Comparison of ENCODE assay signal across 20 cellular contexts in the genomic region with DNA sequence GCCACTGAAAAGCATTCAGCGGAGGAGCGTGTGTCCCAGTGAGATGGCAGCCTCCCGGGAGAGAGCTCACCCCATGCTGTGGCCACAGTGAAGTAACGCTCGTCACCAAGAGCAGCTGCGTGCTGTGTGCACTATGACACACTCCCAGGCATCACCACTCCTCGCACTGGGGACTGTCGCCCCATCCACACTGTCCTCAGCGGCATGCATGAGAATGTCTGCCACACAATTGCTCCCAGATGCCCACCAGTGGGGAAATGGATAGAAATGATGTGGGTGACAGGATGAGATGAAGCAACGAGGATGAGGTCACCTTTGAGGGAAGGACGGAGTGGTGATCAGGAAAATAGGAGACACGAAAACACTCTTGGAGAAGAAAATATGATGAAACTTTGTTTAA.
DNase-seq lines count a peak whose midpoint lies in the region; ATAC-seq and TF ChIP-seq lines count a peak whose summit lies in the region.
"Had no signal": no experiment of that assay in that cellular context is flagged by ENCODE, and none has a peak within 500 bp of the region (broad histone marks: within the 10 kb centered on the region; RNA-seq: fewer than 3 reads in every experiment).

No MANE protein-coding gene starts in this region.

- H3K4me1 Mint-ChIP-seq in activated CD8-positive, alpha-beta T cell treated with anti-CD3 and anti-CD28 coated beads for 36 hours (ENCODE audit: low read depth) = no peaks in the 10 kb centered on the region
- H3K4me1 Mint-ChIP-seq: B cell had no signal

- H3K9ac ChIP-seq in GM23248 (no peak overlapping the region), neuronal stem cell (ENCODE audit: low read depth, low read length, poor library complexity) (no peak overlapping the region)
- H3K9ac ChIP-seq: KMS-11 had no signal

- H3K4ac ChIP-seq in neuronal stem cell (ENCODE audit: low read length) = no peak overlapping the region

- no peaks in the 10 kb centered on the region for H3K9me3 Mint-ChIP-seq in activated CD8-positive, alpha-beta T cell treated with anti-CD3 and anti-CD28 coated beads for 36 hours
- H3K9me3 Mint-ChIP-seq: CD4-positive, alpha-beta T cell had no signal

- H3F3A ChIP-seq in GM23248 (ENCODE audit: insufficient read depth) = no peaks in the 10 kb centered on the region

- no peak for TF ChIP-seq EP300 in esophagus muscularis mucosa (IDR thresholded peaks at IDR 0.05)

- H3K4me3 Mint-ChIP-seq in activated CD8-positive, alpha-beta T cell treated with anti-CD3 and anti-CD28 coated beads for 36 hours = no peak overlapping the region
- H3K4me3 Mint-ChIP-seq: B cell; CD4-positive, alpha-beta T cell had no signal

- POLR2A ChIA-PET in activated CD8-positive, alpha-beta T cell treated with anti-CD3 and anti-CD28 coated beads for 36 hours (lab: Charles Lee) = no interaction called here

- peak overlapping the region; percentile 63 for H3K18ac ChIP-seq in neuronal stem cell (ENCODE audit: low read length)

- no peaks in the 10 kb centered on the region for H3K9me2 ChIP-seq in GM23248 (ENCODE audit: insufficient read depth)

- H3K14ac ChIP-seq in neuronal stem cell (ENCODE audit: low read length) = peak overlapping the region; percentile 42

- H3K79me1 ChIP-seq in neuronal stem cell (ENCODE audit: low read depth, low read length) = no peaks in the 10 kb centered on the region

- no peak for ATAC-seq in activated CD8-positive, alpha-beta T cell treated with anti-CD3 and anti-CD28 coated beads for 36 hours

- H3K4me3 ChIP-seq in GM23248 (no peak overlapping the region; the same call in 1 of the 2 replicates), esophagus muscularis mucosa (no peak overlapping the region), neuronal stem cell (ENCODE audit: low read length in 2 of 2) (no peak overlapping the region)
- H3K4me3 ChIP-seq: SJSA1 had no signal

- H2AK5ac ChIP-seq in neuronal stem cell (ENCODE audit: low read depth, low read length) = peak overlapping the region; percentile 17

- H3K23ac ChIP-seq in neuronal stem cell (ENCODE audit: low read depth, low read length, poor library complexity) = no peak overlapping the region

- H3K27ac ChIP-seq in GM23248 (no peak overlapping the region), esophagus muscularis mucosa (replicated peaks in 1 of 4) (no peak overlapping the region), neuronal stem cell (replicated peaks; ENCODE audit: low read length) (no peak overlapping the region)
- H3K27ac ChIP-seq: KMS-11, SJSA1 had no signal

- H2BK12ac ChIP-seq in neuronal stem cell (ENCODE audit: low read length) = no peak overlapping the region

- H2AFZ ChIP-seq in GM23248 (peak overlapping the region; percentile 24; the same call in 1 of the 2 replicates), neuronal stem cell (ENCODE audit: low read length) (no peak overlapping the region)

- no peak for TF ChIP-seq POLR2A in esophagus muscularis mucosa (IDR thresholded peaks at IDR 0.05; ENCODE audit: low read depth)

- H2BK5ac ChIP-seq in neuronal stem cell (ENCODE audit: low read length) = no peak overlapping the region

- no peak overlapping the region for H2BK120ac ChIP-seq in neuronal stem cell (ENCODE audit: low read depth, low read length)

- peak; percentile 58 for DNase-seq in AG20443 (ENCODE audit: low spot score)
- DNase-seq in GM23248 = peak; percentile 43
- DNase-seq in esophagus muscularis mucosa (ENCODE audit: extremely low spot score) = peak; percentile 82
- no peak for DNase-seq in neuronal stem cell (ENCODE audit: low spot score)
- DNase-seq in iPS-NIHi11 (ENCODE audit: low spot score) = no peak
- DNase-seq in activated CD8-positive, alpha-beta T cell treated with anti-CD3 and anti-CD28 coated beads for 36 hours = no peak
- DNase-seq in pons (ENCODE audit: low spot score) = no peak
- DNase-seq: ACHN; Caco-2; CD4-positive, alpha-beta T cell; DMS153; GDM1; NCI-H1417 treated with DMSO at 0.1 percent for 48 hours; NCI-H187 treated with DMSO at 0.1 percent for 48 hours; NCI-H345; NCI-H524 treated with DMSO at 0.1 percent for 48 hours; SW 1271 had no signal

- H2BK15ac ChIP-seq in neuronal stem cell (ENCODE audit: low read length) = no peak overlapping the region

- CTCF ChIA-PET in activated CD8-positive, alpha-beta T cell treated with anti-CD3 and anti-CD28 coated beads for 36 hours (lab: Charles Lee) = no interaction called here

- no peak overlapping the region for H3K27ac Mint-ChIP-seq in activated CD8-positive, alpha-beta T cell treated with anti-CD3 and anti-CD28 coated beads for 36 hours
- H3K27ac Mint-ChIP-seq: B cell; CD4-positive, alpha-beta T cell had no signal

- TF ChIP-seq CTCF in esophagus muscularis mucosa (IDR thresholded peaks at IDR 0.05) = no peak
- TF ChIP-seq CTCF in activated CD8-positive, alpha-beta T cell treated with anti-CD3 and anti-CD28 coated beads for 36 hours (IDR thresholded peaks at IDR 0.05) = no peak

- in situ Hi-C loops in GM23248 (cut with MboI) = no loop called here

- H3K79me2 ChIP-seq in GM23248 (ENCODE audit: insufficient read depth) = no peaks in the 10 kb centered on the region

- intact Hi-C loops in esophagus muscularis mucosa (cut with DNase I) = no loop called here
- intact Hi-C loops in activated CD8-positive, alpha-beta T cell treated with anti-CD3 and anti-CD28 coated beads for 36 hours (cut with micrococcal nuclease) = no loop called here

- H3K9me3 ChIP-seq in GM23248 (ENCODE audit: low read depth) (no peaks in the 10 kb centered on the region), esophagus muscularis mucosa (no peaks in the 10 kb centered on the region), neuronal stem cell (replicated peaks in 1 of 2; ENCODE audit: control insufficient read depth in 2 of 2, insufficient read depth in 1 of 2, low read depth in 1 of 2, low read length in 2 of 2) (peaks cover 0 to 2% of the 10 kb centered on the region in 2 donors)
- H3K9me3 ChIP-seq: Caco-2, SJSA1 had no signal

- H3K27me3 ChIP-seq in GM23248 (replicated peaks; ENCODE audit: insufficient read depth) = no peaks in the 10 kb centered on the region
- peaks cover 0 to 8% (median 0%) of the 10 kb centered on the region in 4 donors for H3K27me3 ChIP-seq in esophagus muscularis mucosa
- peaks cover 0 to 1% (median 0%) of the 10 kb centered on the region in 3 experiments for H3K27me3 ChIP-seq in neuronal stem cell (ENCODE audit: control insufficient read depth in 3 of 3, insufficient read depth in 3 of 3, low read depth in 1 of 3, low read length in 3 of 3)
- H3K27me3 ChIP-seq: SJSA1 had no signal

- H3K36me3 ChIP-seq in GM23248 (ENCODE audit: low read depth) (no peaks in the 10 kb centered on the region), esophagus muscularis mucosa (no peaks in the 10 kb centered on the region), neuronal stem cell (replicated peaks in 1 of 2; ENCODE audit: control insufficient read depth in 2 of 2, insufficient read depth in 2 of 2, low read length in 2 of 2) (no peaks in the 10 kb centered on the region)
- H3K36me3 ChIP-seq: SJSA1 had no signal

- H4K20me1 ChIP-seq in GM23248 (ENCODE audit: insufficient read depth) = no peaks in the 10 kb centered on the region

- 3% methylated on average over 11 to 12 of the region's 12 CpGs for WGBS in GM23248 (ENCODE audit: low coverage in 1 of 2, low lambda C conversion rate in 2 of 2, missing lambda C conversion rate in 2 of 2), 2 experiments
- 86% methylated on average over 12 of the region's 12 CpGs for WGBS in esophagus muscularis mucosa
- no CpG with 5 or more reads among the region's 12 CpGs for WGBS in neuronal stem cell (ENCODE audit: extremely low coverage in 2 of 2, insufficient read length in 2 of 2, insufficient replicate concordance in 1 of 2), 2 donors

- no peak overlapping the region for H4K8ac ChIP-seq in neuronal stem cell (ENCODE audit: low read depth, low read length)

- H3K27me3 Mint-ChIP-seq in activated CD8-positive, alpha-beta T cell treated with anti-CD3 and anti-CD28 coated beads for 36 hours = peaks cover 2% of the 10 kb centered on the region
- H3K27me3 Mint-ChIP-seq: CD4-positive, alpha-beta T cell had no signal

- H3K4me1 ChIP-seq in GM23248 (ENCODE audit: insufficient read depth) = peaks cover 10% of the 10 kb centered on the region; the same call in 1 of the 2 replicates
- no peaks in the 10 kb centered on the region for H3K4me1 ChIP-seq in esophagus muscularis mucosa
- peaks cover 0 to 4% of the 10 kb centered on the region in 2 donors for H3K4me1 ChIP-seq in neuronal stem cell (ENCODE audit: control insufficient read depth in 2 of 2, insufficient read depth in 1 of 2, low read depth in 1 of 2, low read length in 2 of 2)
- H3K4me1 ChIP-seq: Caco-2, SJSA1 had no signal

- no peaks in the 10 kb centered on the region for H3K36me3 Mint-ChIP-seq in activated CD8-positive, alpha-beta T cell treated with anti-CD3 and anti-CD28 coated beads for 36 hours (ENCODE audit: low read depth)

- H4K91ac ChIP-seq in neuronal stem cell (ENCODE audit: low read depth, low read length, poor library complexity) = no peak overlapping the region

- H3K4me2 ChIP-seq in GM23248 (ENCODE audit: unreplicated experiment) (peak overlapping the region; percentile 4), neuronal stem cell (ENCODE audit: insufficient read depth, low read length, poor library complexity, severe bottlenecking) (no peak overlapping the region)
- H3K4me2 ChIP-seq: KMS-11 had no signal

Comparison
In these comparisons a context has a peak if more than half of its experiments do, and no peak if none do; other contexts are left out.
1. DNase-seq: peak in AG20443 (single experiment), GM23248 (single experiment) and esophagus muscularis mucosa (single experiment); none in neuronal stem cell (single experiment), iPS-NIHi11 (single experiment), activated CD8-positive, alpha-beta T cell treated with anti-CD3 and anti-CD28 coated beads for 36 hours (single experiment) and pons (single experiment).